ENCODE assay signal across 8 cellular contexts in genomic region chr3:52892625-52893311, GRCh38. TPM values are rescaled to one million over a fixed set of nuclear protein-coding genes. Genes with fewer than 3 reads are reported as not detected.
A peak's percentile ranks its signal among the peaks of the same experiment; 100 is the strongest.
DNase-seq lines count a peak whose midpoint lies in the region; TF ChIP-seq lines count a peak whose summit lies in the region.

No MANE protein-coding gene starts in this region.

- WGBS in ovary, 3 donors, result 34 to 43% (median 39%) methylated on average over 8 of the region's 8 CpGs

- no peaks in the 10 kb centered on the region for H3K9me3 ChIP-seq in ovary

- H3K36me3 ChIP-seq in brain microvascular endothelial cell (replicated peaks) (no peaks in the 10 kb centered on the region), ovary (no peaks in the 10 kb centered on the region)

- no peak overlapping the region for H3K4me3 ChIP-seq in brain microvascular endothelial cell (ENCODE audit: low read depth, low read length)
- H3K4me3 ChIP-seq in ovary, result peak overlapping the region; percentile 6

- H3K4me3 Mint-ChIP-seq in endothelial cell (ENCODE audit: unreplicated experiment), result no peak overlapping the region
- H3K4me3 Mint-ChIP-seq in glutamatergic neuron (ENCODE audit: unreplicated experiment), result no peak overlapping the region

- H3K27me3 ChIP-seq in brain microvascular endothelial cell (replicated peaks) (no peaks in the 10 kb centered on the region), ovary (no peaks in the 10 kb centered on the region)

- DNase-seq in EH (ENCODE audit: low read depth) (peak; percentile 39), OCI-M1 (lab: John Stamatoyannopoulos, UW) (peak; percentile 83), brain microvascular endothelial cell (no peak), ovary (no peak), endothelial cell (ENCODE audit: low spot score) (no peak), RWPE1 (ENCODE audit: low spot score) (no peak), glutamatergic neuron (no peak), SKM-1 (lab: John Stamatoyannopoulos, UW; ENCODE audit: unreplicated experiment) (no peak)

- POLR2A ChIA-PET in RWPE1 (lab: Yijun Ruan, JAX; ENCODE audit: low non-redundant PET), result no interaction called here

- no peak overlapping the region for H3K27ac ChIP-seq in brain microvascular endothelial cell
- H3K27ac ChIP-seq in ovary, result peak overlapping the region; percentile 16 to 74
- H3K27ac ChIP-seq in RWPE1, result no peak overlapping the region

- H3K27me3 Mint-ChIP-seq in endothelial cell (ENCODE audit: unreplicated experiment) (peaks cover 5% of the 10 kb centered on the region), glutamatergic neuron (ENCODE audit: unreplicated experiment) (peaks cover 9% of the 10 kb centered on the region)

- no peak for TF ChIP-seq EP300 in ovary (IDR thresholded peaks at IDR 0.05)

- no peak overlapping the region for H3K27ac Mint-ChIP-seq in endothelial cell (ENCODE audit: unreplicated experiment)
- H3K27ac Mint-ChIP-seq in glutamatergic neuron (ENCODE audit: unreplicated experiment), result no peak overlapping the region

- H3K9me3 Mint-ChIP-seq in endothelial cell (ENCODE audit: unreplicated experiment) (no peaks in the 10 kb centered on the region), glutamatergic neuron (ENCODE audit: unreplicated experiment) (no peaks in the 10 kb centered on the region)

- TF ChIP-seq POLR2A in ovary (IDR thresholded peaks at IDR 0.05), result no peak

- H3K4me1 ChIP-seq in ovary (ENCODE audit: insufficient read depth), result peaks cover 19% of the 10 kb centered on the region

- H3K4me1 Mint-ChIP-seq in endothelial cell (ENCODE audit: unreplicated experiment), result peaks cover 11% of the 10 kb centered on the region
- H3K4me1 Mint-ChIP-seq in glutamatergic neuron (ENCODE audit: low read depth, unreplicated experiment), result peaks cover 16% of the 10 kb centered on the region

- CTCF ChIA-PET in RWPE1 (lab: Yijun Ruan, JAX), result interaction anchor here (0.6 kb wide), 1 partner anchor 414 kb away, joined by 3 read pairs; no protein-coding TSS in a partner anchor

- TF ChIP-seq CTCF in brain microvascular endothelial cell (IDR thresholded peaks at IDR 0.05; ENCODE audit: low read depth, low read length, missing control alignments) (peak; percentile 18), ovary (IDR thresholded peaks at IDR 0.05) (no peak), endothelial cell (IDR thresholded peaks at IDR 0.05; ENCODE audit: unreplicated experiment) (no peak), RWPE1 (conservative IDR thresholded peaks at IDR 0.05; ENCODE audit: low read depth) (no peak), glutamatergic neuron (IDR thresholded peaks at IDR 0.05; ENCODE audit: partially characterized antibody, unreplicated experiment) (no peak)

- H3K36me3 Mint-ChIP-seq in endothelial cell (ENCODE audit: low read depth, unreplicated experiment), result peaks cover 4% of the 10 kb centered on the region
- H3K36me3 Mint-ChIP-seq in glutamatergic neuron (ENCODE audit: unreplicated experiment), result no peaks in the 10 kb centered on the region

- in situ Hi-C loops in brain microvascular endothelial cell (cut with HindIII; ENCODE audit: low pct_ligation_motif_present, low sequenced_read_pairs), result no loop called here

- intact Hi-C loops in ovary (cut with DNase I), result no loop called here

RNA-seq across cellular contexts. Expression of gene STIMATE, which starts 4.6 kb away (rescaled TPM):
- 10 to 100 TPM; 11.0 to 29.9 (median 17.8) TPM for total RNA-seq in ovary
- 10 to 100 TPM in 1 of 2 donors, 1 to 10 TPM in 1; 7.4 to 11.9 TPM for polyA plus RNA-seq in ovary
- 24.5 TPM for total RNA-seq in endothelial cell (ENCODE audit: unreplicated experiment)
- total RNA-seq in glutamatergic neuron (ENCODE audit: unreplicated experiment), result 23.0 TPM

RNA-seq across cellular contexts. Expression of gene MUSTN1, which starts 57.9 kb away (rescaled TPM):
- total RNA-seq in ovary, result 10 to 100 TPM in 1 of 7 donors, 1 to 10 TPM in 6; 2.2 to 14.3 (median 5.9) TPM
- polyA plus RNA-seq in ovary, result 10 to 100 TPM; 12.1 to 30.0 TPM
- total RNA-seq in endothelial cell (ENCODE audit: unreplicated experiment), result 1.1 TPM
- 3.5 TPM for total RNA-seq in glutamatergic neuron (ENCODE audit: unreplicated experiment)

Comparison
In these comparisons a context has a peak if more than half of its experiments do, and no peak if none do; other contexts are left out.
1. DNase-seq: peak in EH (single experiment) and OCI-M1 (single experiment); none in brain microvascular endothelial cell (single experiment), ovary (0 of 5), endothelial cell (single experiment), RWPE1 (single experiment), glutamatergic neuron (single experiment) and SKM-1 (single experiment).
2. H3K27ac ChIP-seq: peak in ovary (2 of 2); none in brain microvascular endothelial cell (single experiment) and RWPE1 (single experiment).